29 cellular contexts compared by ENCODE assay signal in genomic region chr18:80070825-80071224, GRCh38.
"Had no signal": no experiment of that assay in that cellular context is flagged by ENCODE, and none has a peak within 500 bp of the region (broad histone marks: within the 10 kb centered on the region; RNA-seq: fewer than 3 reads in every experiment).

No MANE protein-coding gene starts in this region.

- H3K79me2 ChIP-seq: parathyroid adenoma had no signal

- H3K27ac Mint-ChIP-seq: dendritic cell treated with granulocyte-macrophage colony-stimulating factor and Interleukin-4, amounts not matched to agents 40 ng/mL and 50 ng/mL, for 4 days; endodermal cell; memory B cell; mesothelial cell of epicardium; naive B cell; natural killer cell treated with Interleukin-12 subunit alpha and Interleukin-12 subunit beta and Interleukin-15 and Interleukin-18, amount 100 ng/mL, for 72 hours; progenitor cell of endocrine pancreas; stimulated activated naive B cell treated with anti-CD40 and anti-IgM and Interleukin-4, amounts not matched to agents 10 μg/mL and 1 μg/mL and 100 μg/mL, for 72 hours; stimulated activated naive CD8-positive, alpha-beta T cell treated with anti-CD3 and anti-CD28 coated beads, Interleukin-15, Interleukin-2, amounts not matched to agents 100 ng/mL and 50 ng/mL, for 24 hours had no signal

- H3K27ac ChIP-seq: epithelial cell of prostate, gastrocnemius medialis, neutrophil, parathyroid adenoma, right lobe of liver, thoracic aorta, tibial nerve, upper lobe of left lung, uterus had no signal

- DNase-seq: effector CD8-positive, alpha-beta T cell; endodermal cell; foreskin fibroblast; gastrocnemius medialis; kidney; mucosa of descending colon; naive B cell; right lobe of liver; small intestine; stimulated activated CD4-positive, alpha-beta T cell treated with anti-CD3 and anti-CD28 coated beads, Interleukin-15, amount 100 ng/mL, for 24 hours; stimulated activated CD4-positive, alpha-beta T cell treated with anti-CD3 and anti-CD28 coated beads, Interleukin-2, amount 100 ng/mL, for 48 hours; stimulated activated naive B cell treated with anti-CD40 and anti-IgM and Interleukin-4, amounts not matched to agents 10 μg/mL and 1 μg/mL and 100 μg/mL, for 72 hours; upper lobe of left lung; uterus had no signal

- H3K9ac ChIP-seq: parathyroid adenoma had no signal

- ATAC-seq: esophagus mucosa; gastrocnemius medialis; left lobe of liver; mucosa of descending colon; natural killer cell treated with Interleukin-12 subunit alpha and Interleukin-12 subunit beta and Interleukin-15 and Interleukin-18, amount 100 ng/mL, for 72 hours; right lobe of liver; stimulated activated naive B cell treated with anti-CD40 and anti-IgM and Interleukin-4, amounts not matched to agents 10 μg/mL and 1 μg/mL and 100 μg/mL, for 72 hours had no signal

- H2AFZ ChIP-seq: parathyroid adenoma had no signal

- H3K4me1 Mint-ChIP-seq: memory B cell; mesothelial cell of epicardium; naive B cell; neural crest cell; stimulated activated naive B cell treated with anti-CD40 and anti-IgM and Interleukin-4, amounts not matched to agents 10 μg/mL and 1 μg/mL and 100 μg/mL, for 72 hours had no signal

- H3K36me3 Mint-ChIP-seq: memory B cell; naive B cell; natural killer cell treated with Interleukin-12 subunit alpha and Interleukin-12 subunit beta and Interleukin-15 and Interleukin-18, amount 100 ng/mL, for 72 hours; stimulated activated naive B cell treated with anti-CD40 and anti-IgM and Interleukin-4, amounts not matched to agents 10 μg/mL and 1 μg/mL and 100 μg/mL, for 72 hours had no signal

- H3K27me3 ChIP-seq: gastrocnemius medialis, neutrophil, right lobe of liver, tibial nerve, upper lobe of left lung, uterus had no signal

- H3K4me3 Mint-ChIP-seq: dendritic cell treated with granulocyte-macrophage colony-stimulating factor and Interleukin-4, amounts not matched to agents 40 ng/mL and 50 ng/mL, for 4 days; endodermal cell; memory B cell; mesothelial cell of epicardium; naive B cell; natural killer cell treated with Interleukin-12 subunit alpha and Interleukin-12 subunit beta and Interleukin-15 and Interleukin-18, amount 100 ng/mL, for 72 hours; neural crest cell; stimulated activated naive B cell treated with anti-CD40 and anti-IgM and Interleukin-4, amounts not matched to agents 10 μg/mL and 1 μg/mL and 100 μg/mL, for 72 hours; stimulated activated naive CD8-positive, alpha-beta T cell treated with anti-CD3 and anti-CD28 coated beads, Interleukin-15, Interleukin-2, amounts not matched to agents 100 ng/mL and 50 ng/mL, for 24 hours had no signal

- H3K4me3 ChIP-seq: gastrocnemius medialis, lung, mucosa of descending colon, right lobe of liver, thoracic aorta, tibial nerve, upper lobe of left lung, uterus had no signal

- H3K9me3 ChIP-seq: gastrocnemius medialis, mucosa of descending colon, neutrophil, right lobe of liver, thoracic aorta, tibial nerve, upper lobe of left lung, uterus had no signal

- H3K4me1 ChIP-seq: gastrocnemius medialis, parathyroid adenoma, right lobe of liver, tibial nerve, upper lobe of left lung, uterus had no signal

- H3K27me3 Mint-ChIP-seq: dendritic cell treated with granulocyte-macrophage colony-stimulating factor and Interleukin-4, amounts not matched to agents 40 ng/mL and 50 ng/mL, for 4 days; memory B cell; naive B cell; natural killer cell treated with Interleukin-12 subunit alpha and Interleukin-12 subunit beta and Interleukin-15 and Interleukin-18, amount 100 ng/mL, for 72 hours; progenitor cell of endocrine pancreas; stimulated activated naive B cell treated with anti-CD40 and anti-IgM and Interleukin-4, amounts not matched to agents 10 μg/mL and 1 μg/mL and 100 μg/mL, for 72 hours; stimulated activated naive CD8-positive, alpha-beta T cell treated with anti-CD3 and anti-CD28 coated beads, Interleukin-15, Interleukin-2, amounts not matched to agents 100 ng/mL and 50 ng/mL, for 24 hours had no signal

- H3K9me3 Mint-ChIP-seq: dendritic cell treated with granulocyte-macrophage colony-stimulating factor and Interleukin-4, amounts not matched to agents 40 ng/mL and 50 ng/mL, for 4 days; memory B cell; mesothelial cell of epicardium; natural killer cell treated with Interleukin-12 subunit alpha and Interleukin-12 subunit beta and Interleukin-15 and Interleukin-18, amount 100 ng/mL, for 72 hours; stimulated activated naive B cell treated with anti-CD40 and anti-IgM and Interleukin-4, amounts not matched to agents 10 μg/mL and 1 μg/mL and 100 μg/mL, for 72 hours; stimulated activated naive CD8-positive, alpha-beta T cell treated with anti-CD3 and anti-CD28 coated beads, Interleukin-15, Interleukin-2, amounts not matched to agents 100 ng/mL and 50 ng/mL, for 24 hours had no signal

- H3K36me3 ChIP-seq: neutrophil, right lobe of liver, thoracic aorta, upper lobe of left lung, uterus had no signal
